8 cellular contexts compared by ENCODE assay signal in genomic region chr6:30325150-30325872, GRCh38. TPM values are rescaled to one million over a fixed set of nuclear protein-coding genes. Genes with fewer than 3 reads are reported as not detected.
DNase-seq lines count a peak whose midpoint lies in the region; ATAC-seq and TF ChIP-seq lines count a peak whose summit lies in the region.

No MANE protein-coding gene starts in this region.

- peak; percentile 30 for ATAC-seq in GM21717 (IDR thresholded peaks at IDR 0.05; ENCODE audit: unreplicated experiment)
- peak; percentile 78 for ATAC-seq in omental fat pad (ENCODE audit: low FRiP score)

- no peak for TF ChIP-seq CTCF in omental fat pad (IDR thresholded peaks at IDR 0.05)

- peak; percentile 55 for DNase-seq in CD1c-positive myeloid dendritic cell (ENCODE audit: extremely low spot score)
- peak; percentile 31 for DNase-seq in NCI-H2196 treated with DMSO at 0.1 percent for 48 hours (lab: John Stamatoyannopoulos, UW; ENCODE audit: unreplicated experiment)
- DNase-seq in activated T-cell treated with anti-CD3 and anti-CD28 coated beads for 4 hours: peak; percentile 77
- DNase-seq in fibroblast of gingiva (ENCODE audit: low read depth): peak; percentile 32
- DNase-seq in omental fat pad (ENCODE audit: low spot score): peak; percentile 42
- no peak for DNase-seq in NK-92 (lab: John Stamatoyannopoulos, UW; ENCODE audit: unreplicated experiment)
- no peak for DNase-seq in glomerular visceral epithelial cell (ENCODE audit: extremely low spot score)

RNA-seq across cellular contexts. Expression of gene TRIM39, which starts 1.4 kb away (rescaled TPM):
- total RNA-seq in omental fat pad: 10 to 100 TPM; 10.4 to 17.2 (median 15.2) TPM

RNA-seq across cellular contexts. Expression of gene RPP21, which starts 19.6 kb away (rescaled TPM):
- total RNA-seq in omental fat pad: 10 to 100 TPM; 36.6 to 53.8 (median 48.1) TPM

Comparison
In these comparisons a context has a peak if more than half of its experiments do, and no peak if none do; other contexts are left out.
1. DNase-seq: peak in CD1c-positive myeloid dendritic cell (single experiment), NCI-H2196 treated with DMSO at 0.1 percent for 48 hours (single experiment), activated T-cell treated with anti-CD3 and anti-CD28 coated beads for 4 hours (single experiment), fibroblast of gingiva (single experiment) and omental fat pad (single experiment); none in NK-92 (single experiment) and glomerular visceral epithelial cell (single experiment).